In the genomic region with DNA sequence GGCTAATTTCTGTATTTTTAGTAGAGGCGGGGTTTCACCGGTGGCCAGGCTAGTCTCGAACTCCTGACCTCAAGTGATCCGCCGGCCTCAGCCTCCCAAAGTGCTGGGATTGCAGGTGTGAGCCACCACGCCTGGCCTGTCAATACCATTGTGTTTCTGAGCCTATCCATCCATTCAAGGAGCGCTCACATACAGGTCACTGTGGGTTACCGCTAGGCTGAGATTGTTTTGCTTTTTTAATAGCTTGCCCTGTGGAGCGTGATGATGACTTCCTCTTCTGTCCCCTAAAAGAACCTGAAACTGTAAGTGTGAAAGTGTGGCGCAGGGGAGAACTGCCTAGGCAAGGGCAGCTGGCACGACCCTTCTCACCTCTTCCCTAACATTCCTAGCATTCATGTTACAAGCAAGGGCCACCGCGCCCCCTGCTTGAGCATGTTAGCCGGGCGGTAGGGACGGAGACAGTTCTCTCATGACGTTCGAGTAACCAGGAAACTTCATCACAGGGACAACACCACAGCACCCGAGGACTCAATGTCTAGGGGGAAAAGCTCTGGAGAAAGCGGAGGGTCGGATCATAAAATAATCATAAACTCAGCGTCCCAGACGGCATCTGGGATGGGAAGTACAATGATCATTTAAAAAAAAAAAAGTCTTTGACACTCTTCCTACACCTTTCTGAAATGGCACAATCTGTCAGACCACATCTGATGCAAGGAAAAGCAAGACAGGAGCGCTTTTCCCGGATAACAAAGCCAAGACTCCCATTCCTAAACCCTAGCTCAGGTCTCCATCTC, we compare ENCODE assay signal across 8 cellular contexts. TPM values are rescaled to one million over a fixed set of nuclear protein-coding genes. Genes with fewer than 3 reads are reported as not detected.
DNase-seq lines count a peak whose midpoint lies in the region; ATAC-seq, FAIRE-seq and TF ChIP-seq lines count a peak whose summit lies in the region.

No MANE protein-coding gene starts in this region.

- POLR2A ChIA-PET in activated naive CD8-positive, alpha-beta T cell treated with anti-CD3 and anti-CD28 coated beads, Interleukin-2, amount 10 ng/mL, durations not matched to agents 7 days and 5 days (lab: Charles Lee), result interaction anchor here (1.5 kb wide), 1 partner anchor 63 kb away, joined by 7 read pairs; the partner anchor contains the start of gene MCCC1

- H3K27ac Mint-ChIP-seq in activated naive CD8-positive, alpha-beta T cell treated with anti-CD3 and anti-CD28 coated beads, Interleukin-2, amount 10 ng/mL, durations not matched to agents 7 days and 5 days, result peak overlapping the region; percentile 92

- peaks cover 12% of the 10 kb centered on the region for H3K36me3 Mint-ChIP-seq in activated naive CD8-positive, alpha-beta T cell treated with anti-CD3 and anti-CD28 coated beads, Interleukin-2, amount 10 ng/mL, durations not matched to agents 7 days and 5 days

- peaks cover 32% of the 10 kb centered on the region for H3K4me1 Mint-ChIP-seq in activated naive CD8-positive, alpha-beta T cell treated with anti-CD3 and anti-CD28 coated beads, Interleukin-2, amount 10 ng/mL, durations not matched to agents 7 days and 5 days

- H3K4me3 Mint-ChIP-seq in activated naive CD8-positive, alpha-beta T cell treated with anti-CD3 and anti-CD28 coated beads, Interleukin-2, amount 10 ng/mL, durations not matched to agents 7 days and 5 days, result peak overlapping the region; percentile 87

- WGBS in thyroid gland, 2 donors, result 37 to 38% methylated on average over 25 of the region's 25 CpGs

- peak overlapping the region in 2 of 3 donors; percentile 43 to 56 for H3K4me3 ChIP-seq in thyroid gland (replicated peaks in 1 of 3)

- peaks cover 4 to 11% of the 10 kb centered on the region in 2 donors for H3K4me1 ChIP-seq in thyroid gland

- H3K27me3 ChIP-seq in thyroid gland, result no peaks in the 10 kb centered on the region

- H3K27ac ChIP-seq in thyroid gland, result no peak overlapping the region

- no peak for TF ChIP-seq POLR2A in thyroid gland (IDR thresholded peaks at IDR 0.05)

- ATAC-seq in GM19397 (IDR thresholded peaks at IDR 0.05; ENCODE audit: unreplicated experiment) (peak; percentile 67), HG03432 (IDR thresholded peaks at IDR 0.05; ENCODE audit: unreplicated experiment) (peak; percentile 71)
- ATAC-seq in activated naive CD8-positive, alpha-beta T cell treated with anti-CD3 and anti-CD28 coated beads, Interleukin-2, amount 10 ng/mL, durations not matched to agents 7 days and 5 days (ENCODE audit: low read depth), result peak; percentile 15

- DNase-seq in GM10266 (ENCODE audit: extremely low spot score) (peak; percentile 90), left kidney (ENCODE audit: low read depth, low spot score) (peak; percentile 80), thyroid gland (peak; percentile 38 to 41), urothelium cell line (ENCODE audit: low spot score) (no peak), dedifferentiated amniotic fluid mesenchymal stem cell (ENCODE audit: extremely low spot score) (no peak)
- DNase-seq in activated naive CD8-positive, alpha-beta T cell treated with anti-CD3 and anti-CD28 coated beads, Interleukin-2, amount 10 ng/mL, durations not matched to agents 7 days and 5 days, result peak; percentile 47

- no peaks in the 10 kb centered on the region for H3K36me3 ChIP-seq in thyroid gland

- no peaks in the 10 kb centered on the region for H3K9me3 Mint-ChIP-seq in activated naive CD8-positive, alpha-beta T cell treated with anti-CD3 and anti-CD28 coated beads, Interleukin-2, amount 10 ng/mL, durations not matched to agents 7 days and 5 days

- peaks cover 4% of the 10 kb centered on the region for H3K27me3 Mint-ChIP-seq in activated naive CD8-positive, alpha-beta T cell treated with anti-CD3 and anti-CD28 coated beads, Interleukin-2, amount 10 ng/mL, durations not matched to agents 7 days and 5 days

- no peak for FAIRE-seq in urothelium cell line (lab: Jason Lieb, UNC)

- H3K9me3 ChIP-seq in thyroid gland, result no peaks in the 10 kb centered on the region

- intact Hi-C loops in thyroid gland (cut with DNase I), result no loop called here

- peak; percentile 53 for TF ChIP-seq CTCF in GM10266 (IDR thresholded peaks at IDR 0.05; ENCODE audit: control insufficient read depth, insufficient read depth, low read depth, missing control alignments)
- no peak for TF ChIP-seq CTCF in thyroid gland (IDR thresholded peaks at IDR 0.05)

RNA-seq across cellular contexts. Expression of gene LAMP3, which starts 0.8 kb away (rescaled TPM):
- 10 to 100 TPM; 14.6 to 17.8 TPM for total RNA-seq in activated naive CD8-positive, alpha-beta T cell treated with anti-CD3 and anti-CD28 coated beads, Interleukin-2, amount 10 ng/mL, durations not matched to agents 7 days and 5 days
- 1 to 10 TPM in 2 of 4 donors, under 1 TPM in 2; 0.67 to 1.5 (median 1.0) TPM for total RNA-seq in thyroid gland

Comparison
In these comparisons a context has a peak if more than half of its experiments do, and no peak if none do; other contexts are left out.
1. DNase-seq: peak in GM10266 (single experiment), activated naive CD8-positive, alpha-beta T cell treated with anti-CD3 and anti-CD28 coated beads, Interleukin-2, amount 10 ng/mL, durations not matched to agents 7 days and 5 days (single experiment), left kidney (single experiment) and thyroid gland (2 of 2); none in urothelium cell line (single experiment) and dedifferentiated amniotic fluid mesenchymal stem cell (single experiment).
2. ATAC-seq: peak in every context shown above with its lines; median percentile 71 in HG03432; 67 in GM19397; 15 in activated naive CD8-positive, alpha-beta T cell treated with anti-CD3 and anti-CD28 coated beads, Interleukin-2, amount 10 ng/mL, durations not matched to agents 7 days and 5 days.
3. RNA of gene LAMP3, which starts 0.8 kb away (total RNA-seq): 14.6 to 17.8 TPM in activated naive CD8-positive, alpha-beta T cell treated with anti-CD3 and anti-CD28 coated beads, Interleukin-2, amount 10 ng/mL, durations not matched to agents 7 days and 5 days; 0.67 to 1.5 TPM in thyroid gland; every median in the first group is over 4 times any median in the second.